19 cellular contexts compared by ENCODE assay signal in genomic region chr16:2180962-2181923, GRCh38. TPM values are rescaled to one million over a fixed set of nuclear protein-coding genes. Genes with fewer than 3 reads are reported as not detected.
"Had no signal": no experiment of that assay in that cellular context is flagged by ENCODE, and none has a peak within 500 bp of the region (broad histone marks: within the 10 kb centered on the region; RNA-seq: fewer than 3 reads in every experiment).

No MANE protein-coding gene starts in this region.

- ATAC-seq: activated CD8-positive, alpha-beta T cell treated with anti-CD3 and anti-CD28 coated beads, Interleukin-2, amount 10 ng/mL, durations not matched to agents 7 days and 5 days; activated naive CD8-positive, alpha-beta T cell treated with anti-CD3 and anti-CD28 coated beads, Interleukin-2, amount 50 U/mL, for 24 hours; left ventricle myocardium superior; stimulated activated naive B cell treated with anti-CD40 and anti-IgM and Interleukin-4, amounts not matched to agents 10 μg/mL and 1 μg/mL and 100 μg/mL, for 72 hours had no signal

- H3K9me3 ChIP-seq: ascending aorta, colonic mucosa, ovary, sigmoid colon, tibial nerve, vagina had no signal

- H3K27ac ChIP-seq: ascending aorta, colonic mucosa, ovary, sigmoid colon, tibial nerve, vagina had no signal

- H3K9me3 Mint-ChIP-seq: activated naive CD8-positive, alpha-beta T cell treated with anti-CD3 and anti-CD28 coated beads, Interleukin-2, amount 50 U/mL, for 24 hours; stimulated activated naive B cell treated with anti-CD40 and anti-IgM and Interleukin-4, amounts not matched to agents 10 μg/mL and 1 μg/mL and 100 μg/mL, for 72 hours had no signal

- H3K4me1 Mint-ChIP-seq: activated naive CD8-positive, alpha-beta T cell treated with anti-CD3 and anti-CD28 coated beads, Interleukin-2, amount 50 U/mL, for 24 hours had no signal

- H3K27me3 ChIP-seq: ascending aorta, colonic mucosa, ovary, tibial nerve, vagina had no signal

- H3K36me3 ChIP-seq: colonic mucosa, ovary had no signal

- H3K27me3 Mint-ChIP-seq: activated naive CD8-positive, alpha-beta T cell treated with anti-CD3 and anti-CD28 coated beads, Interleukin-2, amount 50 U/mL, for 24 hours had no signal

- H3K4me1 ChIP-seq: ascending aorta, colonic mucosa had no signal

- DNase-seq: activated CD8-positive, alpha-beta memory T cell treated with anti-CD3 and anti-CD28 coated beads, Interleukin-2, amount 50 U/mL, for 48 hours; activated CD8-positive, alpha-beta T cell treated with anti-CD3 and anti-CD28 coated beads, Interleukin-2, amount 10 ng/mL, durations not matched to agents 7 days and 5 days; activated naive CD4-positive, alpha-beta T cell treated with Interleukin-2 at 50 U/mL for 16 hours; activated naive CD8-positive, alpha-beta T cell treated with anti-CD3 and anti-CD28 coated beads, Interleukin-2, amount 50 U/mL, for 24 hours; colonic mucosa; foreskin melanocyte; head of caudate nucleus; islet precursor cell; left ventricle myocardium superior; ovary; sigmoid colon; stimulated activated CD4-positive, alpha-beta T cell treated with anti-CD3 and anti-CD28 coated beads, Interleukin-2, amount 100 ng/mL, for 24 hours; stimulated activated naive B cell treated with anti-CD40 and anti-IgM and Interleukin-4, amounts not matched to agents 10 μg/mL and 1 μg/mL and 100 μg/mL, for 72 hours; T-helper 9 cell had no signal

- H3K27ac Mint-ChIP-seq: activated CD8-positive, alpha-beta T cell treated with anti-CD3 and anti-CD28 coated beads, Interleukin-2, amount 10 ng/mL, durations not matched to agents 7 days and 5 days; activated naive CD8-positive, alpha-beta T cell treated with anti-CD3 and anti-CD28 coated beads, Interleukin-2, amount 50 U/mL, for 24 hours; stimulated activated naive B cell treated with anti-CD40 and anti-IgM and Interleukin-4, amounts not matched to agents 10 μg/mL and 1 μg/mL and 100 μg/mL, for 72 hours had no signal

- H3K4me3 ChIP-seq: ascending aorta, colonic mucosa, ovary, sigmoid colon, tibial nerve, vagina had no signal

- H3K4me3 Mint-ChIP-seq: activated CD8-positive, alpha-beta T cell treated with anti-CD3 and anti-CD28 coated beads, Interleukin-2, amount 10 ng/mL, durations not matched to agents 7 days and 5 days; activated naive CD8-positive, alpha-beta T cell treated with anti-CD3 and anti-CD28 coated beads, Interleukin-2, amount 50 U/mL, for 24 hours; stimulated activated naive B cell treated with anti-CD40 and anti-IgM and Interleukin-4, amounts not matched to agents 10 μg/mL and 1 μg/mL and 100 μg/mL, for 72 hours had no signal

RNA-seq across cellular contexts. Expression of gene CASKIN1, which starts 15.2 kb away (rescaled TPM):
- total RNA-seq: ascending aorta, subcutaneous adipose tissue had no signal

RNA-seq across cellular contexts. Expression of gene RAB26, which starts 32.8 kb away (rescaled TPM):
- total RNA-seq: ascending aorta, mesenteric fat pad, tibial nerve had no signal
